8 cellular contexts compared by ENCODE assay signal in the genomic region with DNA sequence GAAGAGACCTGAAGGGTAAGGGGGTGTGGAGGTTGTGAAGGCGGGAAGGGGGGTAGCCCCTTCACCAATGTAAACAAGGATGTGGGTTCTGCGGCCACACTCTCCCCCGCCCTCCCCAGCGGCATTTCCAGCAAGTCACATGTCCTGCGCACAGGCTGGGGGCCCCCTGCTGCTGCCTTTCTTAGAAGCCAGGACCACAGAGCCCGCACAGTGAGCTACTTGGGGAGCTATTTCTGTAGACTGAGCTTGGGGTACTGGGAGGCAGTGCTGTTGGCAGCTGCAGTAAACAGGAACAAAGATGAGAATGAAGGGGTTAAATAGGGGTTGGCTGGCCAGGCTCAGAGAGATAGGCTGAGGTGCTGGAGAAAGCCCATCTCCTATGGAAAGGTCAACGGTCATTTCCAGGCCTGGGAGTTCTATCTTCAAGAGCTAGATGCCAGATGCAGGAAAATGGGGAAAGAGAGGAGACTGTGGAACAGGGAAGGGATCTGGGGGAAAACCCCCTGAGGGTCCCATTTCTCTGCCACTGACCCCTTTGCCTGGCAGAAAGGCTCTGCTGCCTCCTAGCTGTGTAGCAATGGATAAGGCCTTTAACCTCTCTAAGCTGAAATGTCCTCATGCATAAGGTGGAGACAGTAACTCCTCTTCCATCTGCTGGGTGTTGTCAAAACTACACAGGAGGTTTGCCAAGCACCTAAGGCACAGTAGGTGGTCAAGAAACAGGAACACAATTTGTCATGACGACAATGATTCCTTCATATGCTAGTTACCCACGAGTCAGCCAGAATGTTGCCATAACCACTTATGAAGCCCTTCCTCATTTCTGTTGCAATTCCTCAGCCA. TPM values are rescaled to one million over a fixed set of nuclear protein-coding genes. Genes with fewer than 3 reads are reported as not detected.
A peak's percentile ranks its signal among the peaks of the same experiment; 100 is the strongest.
DNase-seq lines count a peak whose midpoint lies in the region; ATAC-seq and TF ChIP-seq lines count a peak whose summit lies in the region.

No MANE protein-coding gene starts in this region.

- DNase-seq in SK-MEL-5 (ENCODE audit: low read depth, low spot score) = peak; percentile 17
- DNase-seq in activated naive CD4-positive, alpha-beta T cell treated with anti-CD3 and anti-CD28 coated beads, Interleukin-2, amount 10 ng/mL, durations not matched to agents 7 days and 5 days = peak; percentile 93
- DNase-seq in right lobe of liver = peak in 2 of 3 donors; percentile 58 to 71
- DNase-seq in stimulated activated CD8-positive, alpha-beta memory T cell treated with anti-CD3 and anti-CD28 coated beads, Interleukin-7, amount 100 ng/mL, for 24 hours (ENCODE audit: low read depth) = peak; percentile 67
- DNase-seq in HPDE6-E6E7 (ENCODE audit: extremely low spot score) = no peak
- no peak for DNase-seq in COLO668 (lab: John Stamatoyannopoulos, UW; ENCODE audit: unreplicated experiment)

- peak; percentile 46 for ATAC-seq in GM18861 (IDR thresholded peaks at IDR 0.05; ENCODE audit: unreplicated experiment)
- peak; percentile 50 for ATAC-seq in HG02981 (IDR thresholded peaks at IDR 0.05; ENCODE audit: unreplicated experiment)
- ATAC-seq in right lobe of liver = peak; percentile 39 to 67 (median 50)

- peaks cover 49% of the 10 kb centered on the region for H3K36me3 Mint-ChIP-seq in activated naive CD4-positive, alpha-beta T cell treated with anti-CD3 and anti-CD28 coated beads, Interleukin-2, amount 10 ng/mL, durations not matched to agents 7 days and 5 days

- peak overlapping the region; percentile 66 for H3K4me3 Mint-ChIP-seq in activated naive CD4-positive, alpha-beta T cell treated with anti-CD3 and anti-CD28 coated beads, Interleukin-2, amount 10 ng/mL, durations not matched to agents 7 days and 5 days

- peaks cover 0 to 18% (median 0%) of the 10 kb centered on the region in 4 donors for H3K36me3 ChIP-seq in right lobe of liver

- H3K4me3 ChIP-seq in right lobe of liver = no peak overlapping the region

- peak overlapping the region in 1 of 3 donors; percentile 4 for H3K27ac ChIP-seq in right lobe of liver

- TF ChIP-seq CTCF in right lobe of liver (IDR thresholded peaks at IDR 0.05) = peak in 2 of 4 donors; percentile 9 to 11

- in situ Hi-C loops in SK-MEL-5 (cut with HindIII; ENCODE audit: low pct_unique_long_range_greater_than_20kb, low sequenced_read_pairs) = no loop called here

- no peaks in the 10 kb centered on the region for H3K27me3 ChIP-seq in right lobe of liver

- TF ChIP-seq POLR2A in right lobe of liver (IDR thresholded peaks at IDR 0.05) = no peak

- WGBS in right lobe of liver (ENCODE audit: insufficient coverage, low coverage, low lambda C conversion rate, missing lambda C conversion rate) = 27% methylated on average over 2 of the region's 9 CpGs

- no peaks in the 10 kb centered on the region for H3K4me1 ChIP-seq in right lobe of liver

- no peaks in the 10 kb centered on the region for H3K9me3 ChIP-seq in right lobe of liver

- intact Hi-C loops in right lobe of liver (cut with DNase I) = no loop called here

- H3K27ac Mint-ChIP-seq in activated naive CD4-positive, alpha-beta T cell treated with anti-CD3 and anti-CD28 coated beads, Interleukin-2, amount 10 ng/mL, durations not matched to agents 7 days and 5 days = peak overlapping the region; percentile 98

- H3K4me1 Mint-ChIP-seq in activated naive CD4-positive, alpha-beta T cell treated with anti-CD3 and anti-CD28 coated beads, Interleukin-2, amount 10 ng/mL, durations not matched to agents 7 days and 5 days = peaks cover 84% of the 10 kb centered on the region

- H3K27me3 Mint-ChIP-seq in activated naive CD4-positive, alpha-beta T cell treated with anti-CD3 and anti-CD28 coated beads, Interleukin-2, amount 10 ng/mL, durations not matched to agents 7 days and 5 days = no peaks in the 10 kb centered on the region

- no peaks in the 10 kb centered on the region for H3K9me3 Mint-ChIP-seq in activated naive CD4-positive, alpha-beta T cell treated with anti-CD3 and anti-CD28 coated beads, Interleukin-2, amount 10 ng/mL, durations not matched to agents 7 days and 5 days

- CTCF ChIA-PET in activated naive CD4-positive, alpha-beta T cell treated with anti-CD3 and anti-CD28 coated beads, Interleukin-2, amount 10 ng/mL, durations not matched to agents 7 days and 5 days (lab: Charles Lee) = interaction anchor here (0.8 to 3.7 kb wide), 9 partner anchors 9 to 105 kb away, joined by 3 to 24 read pairs (median 4); a partner anchor contains a TSS

RNA-seq across cellular contexts. Expression of a gene that starts 18.5 kb away (rescaled TPM):
- total RNA-seq in SK-MEL-5 (2014; rRNA removed; shearing (Covaris generic)) = 8.6 and 9.8 TPM in 2 replicates
- 11.1 and 11.5 TPM in 2 replicates for polyA plus RNA-seq in SK-MEL-5 (2015; cell fraction: cytosol; rRNA removed)
- polyA plus RNA-seq in SK-MEL-5 (2015; cell fraction: nucleus; rRNA removed) = 10.0 and 15.3 TPM in 2 replicates
- total RNA-seq in right lobe of liver = 1 to 10 TPM; 1.7 to 8.8 (median 6.8) TPM

RNA-seq across cellular contexts. Expression of a gene that starts 20.1 kb away (rescaled TPM):
- 22.7 and 26.2 TPM in 2 replicates for total RNA-seq in SK-MEL-5 (2014; rRNA removed; shearing (Covaris generic))
- polyA plus RNA-seq in SK-MEL-5 (2015; cell fraction: cytosol; rRNA removed) = 52.9 and 55.3 TPM in 2 replicates
- polyA plus RNA-seq in SK-MEL-5 (2015; cell fraction: nucleus; rRNA removed) = 83.0 and 95.1 TPM in 2 replicates
- 10 to 100 TPM; 14.4 to 24.1 (median 21.6) TPM for total RNA-seq in right lobe of liver

RNA-seq across cellular contexts. Expression of a gene that starts 25.8 kb away (rescaled TPM):
- total RNA-seq in SK-MEL-5 (2014; rRNA removed; shearing (Covaris generic)) = 27.9 and 31.0 TPM in 2 replicates
- 52.6 TPM in 2 replicates for polyA plus RNA-seq in SK-MEL-5 (2015; cell fraction: cytosol; rRNA removed)
- 30.1 and 45.5 TPM in 2 replicates for polyA plus RNA-seq in SK-MEL-5 (2015; cell fraction: nucleus; rRNA removed)
- 10 to 100 TPM; 15.0 to 19.5 (median 17.3) TPM for total RNA-seq in right lobe of liver

RNA-seq across cellular contexts. Expression of a gene that starts 34.4 kb away (rescaled TPM):
- total RNA-seq in SK-MEL-5 (2014; rRNA removed; shearing (Covaris generic)) = 0.13 and 0.24 TPM in 2 replicates
- 0.12 and 0.25 TPM in 2 replicates for polyA plus RNA-seq in SK-MEL-5 (2015; cell fraction: cytosol; rRNA removed)
- polyA plus RNA-seq in SK-MEL-5 (2015; cell fraction: nucleus; rRNA removed) = 1.7 and 20.7 TPM in 2 replicates
- total RNA-seq in right lobe of liver = 1 to 10 TPM in 1 of 6 experiments, under 1 TPM in 5; 0.31 to 1.2 (median 0.46) TPM

RNA-seq across cellular contexts. Expression of a gene that starts 39.6 kb away (rescaled TPM):
- total RNA-seq in SK-MEL-5 (2014; rRNA removed; shearing (Covaris generic)) = 50.3 and 72.2 TPM in 2 replicates
- 68.3 and 76.8 TPM in 2 replicates for polyA plus RNA-seq in SK-MEL-5 (2015; cell fraction: cytosol; rRNA removed)
- 98.5 and 119 TPM in 2 replicates for polyA plus RNA-seq in SK-MEL-5 (2015; cell fraction: nucleus; rRNA removed)
- total RNA-seq in right lobe of liver = 10 to 100 TPM; 29.8 to 47.1 (median 35.7) TPM

Comparison
In these comparisons a context has a peak if more than half of its experiments do, and no peak if none do; other contexts are left out.
1. DNase-seq: peak in SK-MEL-5 (single experiment), activated naive CD4-positive, alpha-beta T cell treated with anti-CD3 and anti-CD28 coated beads, Interleukin-2, amount 10 ng/mL, durations not matched to agents 7 days and 5 days (single experiment), right lobe of liver (2 of 3) and stimulated activated CD8-positive, alpha-beta memory T cell treated with anti-CD3 and anti-CD28 coated beads, Interleukin-7, amount 100 ng/mL, for 24 hours (single experiment); none in HPDE6-E6E7 (single experiment) and COLO668 (single experiment).
2. Peak in every context shown above with its lines, with median percentiles within 50 percentile points of each other: ATAC-seq.